ENCODE assay signal across 8 cellular contexts in genomic region chr7:128869944-128870285, GRCh38. TPM values are rescaled to one million over a fixed set of nuclear protein-coding genes. Genes with fewer than 3 reads are reported as not detected.
DNase-seq lines count a peak whose midpoint lies in the region; ATAC-seq, FAIRE-seq and TF ChIP-seq lines count a peak whose summit lies in the region.

No MANE protein-coding gene starts in this region.

- peaks cover 14% of the 10 kb centered on the region for H3K4me1 Mint-ChIP-seq in astrocyte (ENCODE audit: low read depth, unreplicated experiment)

- H3K9me3 ChIP-seq in DND-41 (ENCODE audit: insufficient read depth, low read length, severe bottlenecking) (no peaks in the 10 kb centered on the region), astrocyte (ENCODE audit: insufficient read depth, low read depth, low read length) (no peaks in the 10 kb centered on the region), mucosa of rectum (ENCODE audit: control insufficient read depth in 2 of 2, low read length in 2 of 2) (no peaks in the 10 kb centered on the region), adrenal gland (replicated peaks in 1 of 3) (no peaks in the 10 kb centered on the region)

- H3K4me3 Mint-ChIP-seq in astrocyte (ENCODE audit: unreplicated experiment) = peak overlapping the region; percentile 74

- H3K27ac ChIP-seq in DND-41 (ENCODE audit: low read length) (no peak overlapping the region), astrocyte (ENCODE audit: low read depth, low read length) (no peak overlapping the region), mucosa of rectum (ENCODE audit: low read depth in 2 of 2, low read length in 2 of 2) (no peak overlapping the region), adrenal gland (no peak overlapping the region)

- H3K79me2 ChIP-seq in DND-41 (ENCODE audit: insufficient read depth, low read length) (peaks cover 3% of the 10 kb centered on the region; the same call in 1 of the 2 replicates), astrocyte (ENCODE audit: insufficient read depth, low read length) (peaks cover 4% of the 10 kb centered on the region)

- H3K4me2 ChIP-seq in DND-41 (ENCODE audit: insufficient read depth, low read length) = peak overlapping the region; percentile 57
- peak overlapping the region; percentile 84 for H3K4me2 ChIP-seq in astrocyte (ENCODE audit: low read length)

- no peak for TF ChIP-seq POLR2A in adrenal gland (IDR thresholded peaks at IDR 0.05)

- TF ChIP-seq CTCF in DND-41 (IDR thresholded peaks at IDR 0.05; ENCODE audit: borderline replicate concordance, extremely low read depth, low read length, poor library complexity, severe bottlenecking) (no peak), astrocyte (IDR thresholded peaks at IDR 0.05; ENCODE audit: insufficient read depth, low read depth, low read length) (no peak), adrenal gland (IDR thresholded peaks at IDR 0.05) (no peak)

- H3K4me3 ChIP-seq in DND-41 (ENCODE audit: low read depth in 1 of 2, low read length in 2 of 2) (peak overlapping the region in 1 of 2 experiments; percentile 44; a peak in 2 of 4 replicates), astrocyte (ENCODE audit: insufficient read depth, low read depth, low read length) (peak overlapping the region; percentile 35), mucosa of rectum (ENCODE audit: low read length in 2 of 2) (peak overlapping the region; percentile 52 to 66), adrenal gland (peak overlapping the region in 2 of 4 donors; percentile 18 to 71)

- WGBS in adrenal gland, 4 donors = 2 to 8% (median 8%) methylated on average over 8 to 30 of the region's 30 CpGs; no CpG with 5 or more reads in 1 of the 4 donors

- H4K20me1 ChIP-seq in DND-41 (ENCODE audit: insufficient read depth, low read length) (peaks cover 25% of the 10 kb centered on the region), astrocyte (ENCODE audit: insufficient read depth, low read length) (peaks cover 50% of the 10 kb centered on the region)

- DNase-seq in DND-41 (peak; percentile 32), astrocyte (ENCODE audit: low read depth) (no peak), NOMO-1 treated with DMSO at 0.1 percent for 48 hours (lab: John Stamatoyannopoulos, UW; ENCODE audit: unreplicated experiment) (no peak), adrenal gland (no peak), NCI-H1417 (lab: John Stamatoyannopoulos, UW) (no peak)

- H3K27ac Mint-ChIP-seq in astrocyte (ENCODE audit: unreplicated experiment) = no peak overlapping the region

- H2AFZ ChIP-seq in DND-41 (ENCODE audit: low read depth, low read length) = peak overlapping the region; percentile 60; the same call in 1 of the 2 replicates
- no peak overlapping the region for H2AFZ ChIP-seq in astrocyte (ENCODE audit: low read depth, low read length)

- H3K36me3 Mint-ChIP-seq in astrocyte (ENCODE audit: low read depth, unreplicated experiment) = peaks cover 17% of the 10 kb centered on the region

- H3K27me3 Mint-ChIP-seq in astrocyte (ENCODE audit: low read depth, unreplicated experiment) = peaks cover 30% of the 10 kb centered on the region

- peak; percentile 55; the same call in 2 of the 3 replicates for ATAC-seq in DND-41 (ENCODE audit: insufficient read depth, low read depth)
- ATAC-seq in HG02870 (IDR thresholded peaks at IDR 0.05; ENCODE audit: unreplicated experiment) = peak; percentile 17
- no peak for ATAC-seq in GM21367 (IDR thresholded peaks at IDR 0.05; ENCODE audit: unreplicated experiment)

- H3K27me3 ChIP-seq in DND-41 (ENCODE audit: insufficient read depth, low read length, poor library complexity) = no peaks in the 10 kb centered on the region
- peaks cover 3% of the 10 kb centered on the region for H3K27me3 ChIP-seq in astrocyte (ENCODE audit: insufficient read depth, low read length)
- no peaks in the 10 kb centered on the region for H3K27me3 ChIP-seq in mucosa of rectum (ENCODE audit: control insufficient read depth in 2 of 2, insufficient read depth in 2 of 2, low read length in 2 of 2)
- peaks cover 5% of the 10 kb centered on the region for H3K27me3 ChIP-seq in adrenal gland

- H3K36me3 ChIP-seq in DND-41 (ENCODE audit: insufficient read depth, low read length) (peaks cover 20% of the 10 kb centered on the region), astrocyte (ENCODE audit: insufficient read depth, low read length) (no peaks in the 10 kb centered on the region), mucosa of rectum (ENCODE audit: control insufficient read depth in 2 of 2, insufficient read depth in 2 of 2, low read length in 2 of 2) (peaks cover 8 to 16% of the 10 kb centered on the region in 2 donors), adrenal gland (replicated peaks in 1 of 2) (peaks cover 0 to 13% of the 10 kb centered on the region in 2 donors)

- no peak for FAIRE-seq in astrocyte (lab: Jason Lieb, UNC)

- H3K9ac ChIP-seq in DND-41 (ENCODE audit: low read depth, low read length) (peak overlapping the region; percentile 46), astrocyte (ENCODE audit: low read length) (no peak overlapping the region), mucosa of rectum (ENCODE audit: low read depth in 1 of 2, low read length in 2 of 2) (peak overlapping the region; percentile 17 to 67)

- H3K9me3 Mint-ChIP-seq in astrocyte (ENCODE audit: unreplicated experiment) = no peaks in the 10 kb centered on the region

- intact Hi-C loops in adrenal gland (cut with DNase I) = no loop called here

- H3K4me1 ChIP-seq in DND-41 (ENCODE audit: insufficient read depth, low read length) (peaks cover 11% of the 10 kb centered on the region), astrocyte (ENCODE audit: insufficient read depth, low read length) (peaks cover 11% of the 10 kb centered on the region), mucosa of rectum (ENCODE audit: control insufficient read depth in 2 of 2, insufficient read depth in 2 of 2, low read length in 2 of 2) (peaks cover 12 to 14% of the 10 kb centered on the region in 2 donors), adrenal gland (replicated peaks in 1 of 2) (peaks cover 14 to 16% of the 10 kb centered on the region in 2 donors)

RNA-seq across cellular contexts. Expression of gene ATP6V1F, which starts 7.3 kb away (rescaled TPM):
- total RNA-seq in astrocyte = 193 TPM in 2 replicates
- total RNA-seq in adrenal gland = 100 to 1,000 TPM in 7 of 8 donors, 10 to 100 TPM in 1; 94.6 to 215 (median 156) TPM
- 100 to 1,000 TPM; 200 to 334 (median 226) TPM for polyA plus RNA-seq in adrenal gland

RNA-seq across cellular contexts. Expression of gene FLNC, which starts 39.7 kb away (rescaled TPM):
- total RNA-seq in astrocyte = 308 and 364 TPM in 2 replicates
- total RNA-seq in adrenal gland = 1 to 10 TPM in 7 of 8 donors, under 1 TPM in 1; 0.90 to 4.1 (median 2.6) TPM
- polyA plus RNA-seq in adrenal gland = 1 to 10 TPM in 2 of 3 donors, under 1 TPM in 1; 0.66 to 2.3 (median 1.8) TPM

RNA-seq across cellular contexts. Expression of gene KCP, which starts 40.6 kb away (rescaled TPM):
- total RNA-seq in astrocyte (0.20 and 0.41 TPM in 2 replicates), adrenal gland (under 1 TPM in 6 of 8 donors, not detected in 2; 0.11 to 0.55 (median 0.35) TPM)
- 1 to 10 TPM in 1 of 3 donors, under 1 TPM in 1, not detected in 1; 0.37 to 8.0 TPM for polyA plus RNA-seq in adrenal gland

Comparison
In these comparisons a context has a peak if more than half of its experiments do, and no peak if none do; other contexts are left out.
1. RNA of gene FLNC, which starts 39.7 kb away (total RNA-seq): 308 to 364 TPM in astrocyte; 0.90 to 4.1 TPM in adrenal gland; every median in the first group is over 10 times any median in the second.